ENCODE assay signal across 31 cellular contexts in the genomic region with DNA sequence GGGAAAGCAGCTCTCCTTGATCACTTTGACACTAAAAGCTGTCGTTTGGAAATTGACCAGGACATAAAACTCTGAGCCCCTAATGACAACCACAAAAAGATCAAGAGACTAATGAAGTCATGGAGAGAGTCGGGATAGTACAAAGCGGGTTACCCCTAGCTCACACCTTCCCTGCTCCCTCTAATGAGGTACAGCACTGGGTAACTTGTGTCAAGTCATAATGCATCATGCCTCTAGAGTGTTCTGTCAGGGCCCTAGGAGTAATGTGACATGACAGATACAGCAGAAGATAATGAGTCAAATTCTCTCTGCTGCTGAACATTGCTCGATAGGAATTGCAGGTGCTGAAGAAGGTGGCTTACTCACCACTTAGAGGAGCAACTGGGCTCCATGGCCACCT.
"Had no signal": no experiment of that assay in that cellular context is flagged by ENCODE, and none has a peak within 500 bp of the region (broad histone marks: within the 10 kb centered on the region; RNA-seq: fewer than 3 reads in every experiment).

No MANE protein-coding gene starts in this region.

- H3K4me1 ChIP-seq: ascending aorta, breast epithelium, esophagus squamous epithelium had no signal

- H3K9me3 ChIP-seq: ascending aorta, breast epithelium, esophagus squamous epithelium had no signal

- H3K27me3 ChIP-seq: ascending aorta, breast epithelium, dorsolateral prefrontal cortex, esophagus squamous epithelium had no signal

- H3K27ac ChIP-seq: ascending aorta, breast epithelium, coronary artery, dorsolateral prefrontal cortex, esophagus squamous epithelium had no signal

- H3K36me3 Mint-ChIP-seq: activated CD4-positive, alpha-beta memory T cell treated with anti-CD3 and anti-CD28 coated beads for 36 hours; activated CD8-positive, alpha-beta memory T cell treated with anti-CD3 and anti-CD28 coated beads, Interleukin-2, amount 10 ng/mL, durations not matched to agents 7 days and 5 days; activated naive CD4-positive, alpha-beta T cell treated with anti-CD3 and anti-CD28 coated beads, Interleukin-2, amount 50 U/mL, for 24 hours; activated naive CD8-positive, alpha-beta T cell treated with anti-CD3 and anti-CD28 coated beads for 36 hours; brain had no signal

- H3K36me3 ChIP-seq: ascending aorta, breast epithelium, esophagus squamous epithelium had no signal

- H3K4me1 Mint-ChIP-seq: activated CD4-positive, alpha-beta T cell treated with anti-CD3 and anti-CD28 coated beads for 36 hours; activated CD4-positive, alpha-beta T cell treated with anti-CD3 and anti-CD28 coated beads, Interleukin-2, amount 10 ng/mL, durations not matched to agents 24 days and 14 days; activated CD8-positive, alpha-beta memory T cell treated with anti-CD3 and anti-CD28 coated beads, Interleukin-2, amount 10 ng/mL, durations not matched to agents 7 days and 5 days; activated naive CD4-positive, alpha-beta T cell treated with anti-CD3 and anti-CD28 coated beads, Interleukin-2, amount 50 U/mL, for 24 hours; activated naive CD8-positive, alpha-beta T cell treated with anti-CD3 and anti-CD28 coated beads for 36 hours; activated naive CD8-positive, alpha-beta T cell treated with anti-CD3 and anti-CD28 coated beads, Interleukin-2, amount 50 U/mL, for 24 hours; central memory CD8-positive, alpha-beta T cell; T-helper 17 cell had no signal

- FAIRE-seq: frontal cortex had no signal

- H3K9me3 Mint-ChIP-seq: activated CD4-positive, alpha-beta memory T cell treated with anti-CD3 and anti-CD28 coated beads for 36 hours; activated naive CD4-positive, alpha-beta T cell treated with anti-CD3 and anti-CD28 coated beads for 36 hours; activated naive CD8-positive, alpha-beta T cell treated with anti-CD3 and anti-CD28 coated beads for 36 hours; activated naive CD8-positive, alpha-beta T cell treated with anti-CD3 and anti-CD28 coated beads, Interleukin-2, amount 50 U/mL, for 24 hours; activated T-helper 1 cell treated with anti-CD3 and anti-CD28 coated beads, Interleukin-12 subunit alpha, Interleukin-12 subunit beta, Interleukin-2, Interleukin-4 antibody, amounts not matched to agents 30 ng/mL and 10 ng/mL and 1 ng/mL, durations not matched to agents 14 hours and 24 hours and 36 hours; activated T-helper 2 cell treated with anti-CD3 and anti-CD28 coated beads, Interferon-gamma antibody, Interleukin-2, Interleukin-4, amounts not matched to agents 10 μg/mL and 5 μg/mL and 100 μg/mL, durations not matched to agents 14 hours and 24 hours and 36 hours; central memory CD8-positive, alpha-beta T cell; dendritic cell treated with granulocyte-macrophage colony-stimulating factor and Interleukin-4, amounts not matched to agents 40 ng/mL and 50 ng/mL, for 4 days; effector memory CD8-positive, alpha-beta T cell had no signal

- H3K27ac Mint-ChIP-seq: activated CD4-positive, alpha-beta memory T cell treated with anti-CD3 and anti-CD28 coated beads for 36 hours; activated CD4-positive, alpha-beta T cell treated with anti-CD3 and anti-CD28 coated beads for 36 hours; activated CD4-positive, alpha-beta T cell treated with anti-CD3 and anti-CD28 coated beads, Interleukin-2, amount 10 ng/mL, durations not matched to agents 24 days and 14 days; activated CD8-positive, alpha-beta memory T cell treated with anti-CD3 and anti-CD28 coated beads, Interleukin-2, amount 10 ng/mL, durations not matched to agents 7 days and 5 days; activated CD8-positive, alpha-beta T cell treated with anti-CD3 and anti-CD28 coated beads, Interleukin-2, amount 10 ng/mL, durations not matched to agents 7 days and 5 days; activated naive CD4-positive, alpha-beta T cell treated with anti-CD3 and anti-CD28 coated beads for 36 hours; activated naive CD4-positive, alpha-beta T cell treated with anti-CD3 and anti-CD28 coated beads, Interleukin-2, amount 50 U/mL, for 24 hours; activated naive CD8-positive, alpha-beta T cell treated with anti-CD3 and anti-CD28 coated beads for 36 hours; activated naive CD8-positive, alpha-beta T cell treated with anti-CD3 and anti-CD28 coated beads, Interleukin-2, amount 50 U/mL, for 24 hours; activated T-helper 1 cell treated with anti-CD3 and anti-CD28 coated beads, Interleukin-12 subunit alpha, Interleukin-12 subunit beta, Interleukin-2, Interleukin-4 antibody, amounts not matched to agents 30 ng/mL and 10 ng/mL and 1 ng/mL, durations not matched to agents 14 hours and 24 hours and 36 hours; activated T-helper 2 cell treated with anti-CD3 and anti-CD28 coated beads, Interferon-gamma antibody, Interleukin-2, Interleukin-4, amounts not matched to agents 10 μg/mL and 5 μg/mL and 100 μg/mL, durations not matched to agents 14 hours and 24 hours and 36 hours; dendritic cell treated with granulocyte-macrophage colony-stimulating factor and Interleukin-4, amounts not matched to agents 40 ng/mL and 50 ng/mL, for 4 days; effector memory CD8-positive, alpha-beta T cell; T-helper 17 cell had no signal

- H3K27me3 Mint-ChIP-seq: activated CD4-positive, alpha-beta memory T cell treated with anti-CD3 and anti-CD28 coated beads for 36 hours; activated CD4-positive, alpha-beta T cell treated with anti-CD3 and anti-CD28 coated beads for 36 hours; activated CD8-positive, alpha-beta memory T cell treated with anti-CD3 and anti-CD28 coated beads, Interleukin-2, amount 10 ng/mL, durations not matched to agents 7 days and 5 days; activated naive CD4-positive, alpha-beta T cell treated with anti-CD3 and anti-CD28 coated beads, Interleukin-2, amount 50 U/mL, for 24 hours; activated naive CD8-positive, alpha-beta T cell treated with anti-CD3 and anti-CD28 coated beads for 36 hours; activated naive CD8-positive, alpha-beta T cell treated with anti-CD3 and anti-CD28 coated beads, Interleukin-2, amount 50 U/mL, for 24 hours; central memory CD8-positive, alpha-beta T cell; dendritic cell treated with granulocyte-macrophage colony-stimulating factor and Interleukin-4, amounts not matched to agents 40 ng/mL and 50 ng/mL, for 4 days; effector memory CD8-positive, alpha-beta T cell; T-helper 17 cell had no signal

- DNase-seq: activated CD4-positive, alpha-beta memory T cell treated with anti-CD3 and anti-CD28 coated beads for 36 hours; activated CD4-positive, alpha-beta T cell treated with anti-CD3 and anti-CD28 coated beads for 36 hours; activated CD4-positive, alpha-beta T cell treated with anti-CD3 and anti-CD28 coated beads, Interleukin-2, amount 10 ng/mL, durations not matched to agents 24 days and 14 days; activated CD4-positive, CD25-positive, alpha-beta regulatory T cell; activated CD4-positive, CD25-positive, alpha-beta regulatory T cell treated with anti-CD3 and anti-CD28 coated beads, Interleukin-2, amount 50 U/mL, for 72 hours; activated CD8-positive, alpha-beta memory T cell treated with anti-CD3 and anti-CD28 coated beads, Interleukin-2, amount 10 ng/mL, durations not matched to agents 7 days and 5 days; activated CD8-positive, alpha-beta memory T cell treated with anti-CD3 and anti-CD28 coated beads, Interleukin-2, amount 50 U/mL, for 4 hours; activated CD8-positive, alpha-beta T cell treated with anti-CD3 and anti-CD28 coated beads, Interleukin-2, amount 10 ng/mL, durations not matched to agents 7 days and 5 days; activated effector memory CD4-positive, alpha-beta T cell treated with anti-CD3 and anti-CD28 coated beads, Interleukin-2, amount 50 U/mL, for 16 hours; activated naive CD4-positive, alpha-beta T cell treated with anti-CD3 and anti-CD28 coated beads for 36 hours; activated naive CD8-positive, alpha-beta T cell treated with anti-CD3 and anti-CD28 coated beads for 36 hours; activated naive CD8-positive, alpha-beta T cell treated with anti-CD3 and anti-CD28 coated beads, Interleukin-2, amount 50 U/mL, for 24 hours; activated T-cell treated with anti-CD3 and anti-CD28 coated beads, Interleukin-2, amount 50 U/mL, for 1 hour; activated T-cell treated with anti-CD3 and anti-CD28 coated beads, Interleukin-2, amount 50 U/mL, for 48 hours; dorsolateral prefrontal cortex; effector memory CD8-positive, alpha-beta T cell; erythroblast; esophagus squamous epithelium; head of caudate nucleus; T-helper 1 cell; T-helper 17 cell had no signal

- H3K4me3 Mint-ChIP-seq: activated CD4-positive, alpha-beta memory T cell treated with anti-CD3 and anti-CD28 coated beads for 36 hours; activated CD4-positive, alpha-beta T cell treated with anti-CD3 and anti-CD28 coated beads for 36 hours; activated CD4-positive, alpha-beta T cell treated with anti-CD3 and anti-CD28 coated beads, Interleukin-2, amount 10 ng/mL, durations not matched to agents 24 days and 14 days; activated CD8-positive, alpha-beta memory T cell treated with anti-CD3 and anti-CD28 coated beads, Interleukin-2, amount 10 ng/mL, durations not matched to agents 7 days and 5 days; activated CD8-positive, alpha-beta T cell treated with anti-CD3 and anti-CD28 coated beads, Interleukin-2, amount 10 ng/mL, durations not matched to agents 7 days and 5 days; activated naive CD4-positive, alpha-beta T cell treated with anti-CD3 and anti-CD28 coated beads for 36 hours; activated naive CD4-positive, alpha-beta T cell treated with anti-CD3 and anti-CD28 coated beads, Interleukin-2, amount 50 U/mL, for 24 hours; activated naive CD8-positive, alpha-beta T cell treated with anti-CD3 and anti-CD28 coated beads for 36 hours; activated naive CD8-positive, alpha-beta T cell treated with anti-CD3 and anti-CD28 coated beads, Interleukin-2, amount 50 U/mL, for 24 hours; activated T-helper 1 cell treated with anti-CD3 and anti-CD28 coated beads, Interleukin-12 subunit alpha, Interleukin-12 subunit beta, Interleukin-2, Interleukin-4 antibody, amounts not matched to agents 30 ng/mL and 10 ng/mL and 1 ng/mL, durations not matched to agents 14 hours and 24 hours and 36 hours; brain; central memory CD8-positive, alpha-beta T cell; dendritic cell treated with granulocyte-macrophage colony-stimulating factor and Interleukin-4, amounts not matched to agents 40 ng/mL and 50 ng/mL, for 4 days; effector memory CD8-positive, alpha-beta T cell; T-helper 17 cell had no signal

- H3K4me3 ChIP-seq: ascending aorta, breast epithelium, coronary artery, dorsolateral prefrontal cortex, esophagus squamous epithelium had no signal
